13 cellular contexts compared by ENCODE assay signal in genomic region chr2:73253901-73254300, GRCh38. TPM values are rescaled to one million over a fixed set of nuclear protein-coding genes. Genes with fewer than 3 reads are reported as not detected.
DNase-seq lines count a peak whose midpoint lies in the region; ATAC-seq, FAIRE-seq and TF ChIP-seq lines count a peak whose summit lies in the region.
"Had no signal": no experiment of that assay in that cellular context is flagged by ENCODE, and none has a peak within 500 bp of the region (broad histone marks: within the 10 kb centered on the region; RNA-seq: fewer than 3 reads in every experiment).

No MANE protein-coding gene starts in this region.

- no peaks in the 10 kb centered on the region for H3K9me3 Mint-ChIP-seq in activated CD4-positive, alpha-beta T cell treated with anti-CD3 and anti-CD28 coated beads, Interleukin-2, amount 10 ng/mL, durations not matched to agents 7 days and 5 days
- no peaks in the 10 kb centered on the region for H3K9me3 Mint-ChIP-seq in stimulated activated effector memory CD8-positive, alpha-beta T cell treated with anti-CD3 and anti-CD28 coated beads, Interleukin-12 subunit alpha, Interleukin-12 subunit beta, amount 100 ng/mL, for 72 hours

- no peak for DNase-seq in activated CD4-positive, alpha-beta T cell treated with anti-CD3 and anti-CD28 coated beads, Interleukin-2, amount 10 ng/mL, durations not matched to agents 7 days and 5 days
- DNase-seq in activated CD4-positive, alpha-beta T cell treated with anti-CD3 and anti-CD28 coated beads, Interleukin-2, amount 50 U/mL, for 1 hour, result no peak
- no peak for DNase-seq in T-helper 17 cell
- DNase-seq in stimulated activated effector memory CD8-positive, alpha-beta T cell treated with anti-CD3 and anti-CD28 coated beads, Interleukin-12 subunit alpha, Interleukin-12 subunit beta, amount 100 ng/mL, for 72 hours (ENCODE audit: low spot score in 2 of 2), result no peak
- no peak for DNase-seq in D721Med (ENCODE audit: insufficient read length, low spot score)
- DNase-seq: amniotic stem cell; effector CD8-positive, alpha-beta T cell; heart right ventricle; NCI-H1105; NCI-H510A treated with DMSO at 0.1 percent for 48 hours had no signal

- H3K4me1 Mint-ChIP-seq in activated CD4-positive, alpha-beta T cell treated with anti-CD3 and anti-CD28 coated beads, Interleukin-2, amount 10 ng/mL, durations not matched to agents 7 days and 5 days, result peaks cover under 1% of the 10 kb centered on the region
- H3K4me1 Mint-ChIP-seq in T-helper 17 cell, result peaks cover 12% of the 10 kb centered on the region
- H3K4me1 Mint-ChIP-seq in stimulated activated effector memory CD8-positive, alpha-beta T cell treated with anti-CD3 and anti-CD28 coated beads, Interleukin-12 subunit alpha, Interleukin-12 subunit beta, amount 100 ng/mL, for 72 hours, result peaks cover 13% of the 10 kb centered on the region

- no peak for TF ChIP-seq CTCF in D721Med (IDR thresholded peaks at IDR 0.05; ENCODE audit: insufficient read depth, missing control alignments)

- no peaks in the 10 kb centered on the region for H3K9me3 ChIP-seq in T-helper 17 cell (ENCODE audit: control insufficient read depth, low read length, poor library complexity, severe bottlenecking)
- H3K9me3 ChIP-seq: A549, heart right ventricle had no signal

- POLR2A ChIA-PET in activated CD4-positive, alpha-beta T cell treated with anti-CD3 and anti-CD28 coated beads, Interleukin-2, amount 10 ng/mL, durations not matched to agents 7 days and 5 days (lab: Charles Lee), result no interaction called here

- H3K27me3 Mint-ChIP-seq in activated CD4-positive, alpha-beta T cell treated with anti-CD3 and anti-CD28 coated beads, Interleukin-2, amount 10 ng/mL, durations not matched to agents 7 days and 5 days, result no peaks in the 10 kb centered on the region
- H3K27me3 Mint-ChIP-seq in T-helper 17 cell, result no peaks in the 10 kb centered on the region

- CTCF ChIA-PET in activated CD4-positive, alpha-beta T cell treated with anti-CD3 and anti-CD28 coated beads, Interleukin-2, amount 10 ng/mL, durations not matched to agents 7 days and 5 days (lab: Charles Lee), result interaction anchor here (1.2 to 1.3 kb wide), 2 partner anchors 19 to 38 kb away, joined by 3 read pairs; no protein-coding TSS in a partner anchor

- peaks cover 33% of the 10 kb centered on the region for H3K36me3 Mint-ChIP-seq in activated CD4-positive, alpha-beta T cell treated with anti-CD3 and anti-CD28 coated beads, Interleukin-2, amount 10 ng/mL, durations not matched to agents 7 days and 5 days (ENCODE audit: low read depth)
- peaks cover 11% of the 10 kb centered on the region for H3K36me3 Mint-ChIP-seq in T-helper 17 cell (ENCODE audit: low read depth)
- H3K36me3 Mint-ChIP-seq in stimulated activated effector memory CD8-positive, alpha-beta T cell treated with anti-CD3 and anti-CD28 coated beads, Interleukin-12 subunit alpha, Interleukin-12 subunit beta, amount 100 ng/mL, for 72 hours, result peaks cover 77% of the 10 kb centered on the region

- peak overlapping the region; percentile 54 for H3K27ac Mint-ChIP-seq in activated CD4-positive, alpha-beta T cell treated with anti-CD3 and anti-CD28 coated beads, Interleukin-2, amount 10 ng/mL, durations not matched to agents 7 days and 5 days
- peak overlapping the region; percentile 45 for H3K27ac Mint-ChIP-seq in T-helper 17 cell
- peak overlapping the region; percentile 64 for H3K27ac Mint-ChIP-seq in stimulated activated effector memory CD8-positive, alpha-beta T cell treated with anti-CD3 and anti-CD28 coated beads, Interleukin-12 subunit alpha, Interleukin-12 subunit beta, amount 100 ng/mL, for 72 hours

- FAIRE-seq in D721Med (lab: Jason Lieb, UNC), result no peak
- FAIRE-seq: A549 had no signal

- no peak for ATAC-seq in T-helper 17 cell
- ATAC-seq in stimulated activated effector memory CD8-positive, alpha-beta T cell treated with anti-CD3 and anti-CD28 coated beads, Interleukin-12 subunit alpha, Interleukin-12 subunit beta, amount 100 ng/mL, for 72 hours, result no peak
- ATAC-seq in HG03460 (IDR thresholded peaks at IDR 0.05; ENCODE audit: unreplicated experiment), result no peak

- no peak overlapping the region for H3K4me3 Mint-ChIP-seq in activated CD4-positive, alpha-beta T cell treated with anti-CD3 and anti-CD28 coated beads, Interleukin-2, amount 10 ng/mL, durations not matched to agents 7 days and 5 days
- H3K4me3 Mint-ChIP-seq in T-helper 17 cell, result no peak overlapping the region
- H3K4me3 Mint-ChIP-seq in stimulated activated effector memory CD8-positive, alpha-beta T cell treated with anti-CD3 and anti-CD28 coated beads, Interleukin-12 subunit alpha, Interleukin-12 subunit beta, amount 100 ng/mL, for 72 hours, result no peak overlapping the region

RNA-seq across cellular contexts. Expression of gene CCT7, which starts 19.8 kb away (rescaled TPM):
- total RNA-seq in activated CD4-positive, alpha-beta T cell treated with anti-CD3 and anti-CD28 coated beads, Interleukin-2, amount 10 ng/mL, durations not matched to agents 7 days and 5 days, result 100 to 1,000 TPM; 281 to 310 TPM
- total RNA-seq in T-helper 17 cell, result 100 to 1,000 TPM; 132 to 152 TPM

RNA-seq across cellular contexts. Expression of gene PRADC1, which starts 20.9 kb away (rescaled TPM):
- total RNA-seq in activated CD4-positive, alpha-beta T cell treated with anti-CD3 and anti-CD28 coated beads, Interleukin-2, amount 10 ng/mL, durations not matched to agents 7 days and 5 days, result 10 to 100 TPM; 12.5 to 13.7 TPM
- 1 to 10 TPM; 4.7 to 5.9 TPM for total RNA-seq in T-helper 17 cell

RNA-seq across cellular contexts. Expression of gene FBXO41, which starts 30.4 kb away (rescaled TPM):
- 10 to 100 TPM; 18.2 to 20.2 TPM for total RNA-seq in activated CD4-positive, alpha-beta T cell treated with anti-CD3 and anti-CD28 coated beads, Interleukin-2, amount 10 ng/mL, durations not matched to agents 7 days and 5 days
- 10 to 100 TPM; 13.3 to 13.5 TPM for total RNA-seq in T-helper 17 cell

RNA-seq across cellular contexts. Expression of gene EGR4, which starts 39.4 kb away (rescaled TPM):
- not detected for total RNA-seq in activated CD4-positive, alpha-beta T cell treated with anti-CD3 and anti-CD28 coated beads, Interleukin-2, amount 10 ng/mL, durations not matched to agents 7 days and 5 days
- under 1 TPM; 0.52 to 0.70 TPM for total RNA-seq in T-helper 17 cell
- total RNA-seq: liver had no signal

RNA-seq across cellular contexts. Expression of gene SMYD5, which starts 39.9 kb away (rescaled TPM):
- total RNA-seq in activated CD4-positive, alpha-beta T cell treated with anti-CD3 and anti-CD28 coated beads, Interleukin-2, amount 10 ng/mL, durations not matched to agents 7 days and 5 days, result 10 to 100 TPM; 13.6 to 16.5 TPM
- 10 to 100 TPM; 31.9 to 37.0 TPM for total RNA-seq in T-helper 17 cell
